Comparison of ENCODE assay signal across 26 cellular contexts in genomic region chr4:59457576-59457975, GRCh38.
"Had no signal": no experiment of that assay in that cellular context is flagged by ENCODE, and none has a peak within 500 bp of the region (broad histone marks: within the 10 kb centered on the region; RNA-seq: fewer than 3 reads in every experiment).

No MANE protein-coding gene starts in this region.

- ATAC-seq: mucosa of descending colon; naive thymus-derived CD4-positive, alpha-beta T cell; natural killer cell treated with Interleukin-12 subunit alpha and Interleukin-12 subunit beta and Interleukin-15 and Interleukin-18, amount 100 ng/mL, for 72 hours; pancreas; right cardiac atrium; stimulated activated memory B cell treated with anti-CD40 and anti-IgM and Interleukin-4, amounts not matched to agents 10 μg/mL and 1 μg/mL and 100 μg/mL, for 72 hours had no signal

- H3K4me3 ChIP-seq: left ventricle myocardium inferior, mucosa of descending colon, pancreas, prostate gland, sigmoid colon, spleen, stomach, testis, thyroid gland, transverse colon, upper lobe of left lung, vagina had no signal

- H3K36me3 ChIP-seq: left ventricle myocardium inferior, pancreas, prostate gland, sigmoid colon, spleen, stomach, thyroid gland, transverse colon, upper lobe of left lung, vagina had no signal

- H3K27ac ChIP-seq: left ventricle myocardium inferior, pancreas, prostate gland, sigmoid colon, spleen, stomach, testis, thyroid gland, transverse colon, upper lobe of left lung, vagina had no signal

- DNase-seq: hypothalamus; islet precursor cell; left ventricle myocardium inferior; midbrain; mucosa of descending colon; naive thymus-derived CD4-positive, alpha-beta T cell; nucleus accumbens; pancreas; posterior cingulate gyrus; retina; right cardiac atrium; sigmoid colon; small intestine; spleen; stimulated activated CD4-positive, alpha-beta T cell treated with anti-CD3 and anti-CD28 coated beads, Interleukin-4, amount 100 ng/mL, for 24 hours; stimulated activated CD8-positive, alpha-beta memory T cell treated with anti-CD3 and anti-CD28 coated beads, Interleukin-4, amount 100 ng/mL, for 48 hours; stimulated activated naive CD4-positive, alpha-beta T cell treated with Interleukin-2 at 50 U/mL for 16 hours; stomach; testis; thyroid gland; transverse colon; upper lobe of left lung had no signal

- FAIRE-seq: pancreas, small intestine had no signal

- H3K4me1 ChIP-seq: left ventricle myocardium inferior, pancreas, prostate gland, sigmoid colon, spleen, stomach, testis, thyroid gland, transverse colon, upper lobe of left lung, vagina had no signal

- H3K27me3 ChIP-seq: pancreas, sigmoid colon, spleen, stomach, testis, thyroid gland, transverse colon, upper lobe of left lung, vagina had no signal

- H3K9me3 ChIP-seq: left ventricle myocardium inferior, mucosa of descending colon, pancreas, prostate gland, sigmoid colon, testis, thyroid gland, transverse colon, upper lobe of left lung, vagina had no signal
